In the genomic region with DNA sequence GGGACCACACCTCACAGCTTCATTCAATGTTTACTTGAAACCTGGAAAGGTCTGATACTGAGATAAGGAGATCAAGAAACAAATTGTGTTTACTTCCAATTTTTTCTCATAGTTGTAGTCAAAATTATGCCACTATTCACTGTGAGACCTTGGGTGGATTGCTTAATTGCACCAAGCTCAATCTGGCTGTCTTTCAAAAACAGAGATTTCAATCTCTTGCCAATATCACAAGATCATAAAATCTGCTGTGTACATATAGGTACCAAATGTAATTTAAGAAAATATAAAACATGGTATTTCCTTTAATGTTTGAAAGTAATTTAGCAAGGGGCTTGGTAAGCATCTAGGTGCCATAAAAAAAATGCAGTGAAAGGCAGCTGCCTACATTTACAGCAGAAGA, we compare ENCODE assay signal across 16 cellular contexts.
"Had no signal": no experiment of that assay in that cellular context is flagged by ENCODE, and none has a peak within 500 bp of the region (broad histone marks: within the 10 kb centered on the region; RNA-seq: fewer than 3 reads in every experiment).

No MANE protein-coding gene starts in this region.

- H3K9me3 ChIP-seq: heart right ventricle, left ventricle myocardium inferior, lower lobe of right lung, psoas muscle, spleen, tibial artery, upper lobe of right lung, vagina had no signal

- H3K4me1 ChIP-seq: left ventricle myocardium inferior, lower lobe of right lung, psoas muscle, spleen, tibial artery, upper lobe of right lung, vagina had no signal

- H3K36me3 ChIP-seq: heart right ventricle, left ventricle myocardium inferior, lower lobe of right lung, spleen, tibial artery, upper lobe of right lung, vagina had no signal

- H3K4me3 ChIP-seq: heart right ventricle, left ventricle myocardium inferior, lower lobe of right lung, psoas muscle, spleen, tibial artery, upper lobe of right lung, vagina had no signal

- H3K27ac ChIP-seq: heart right ventricle, left ventricle myocardium inferior, lower lobe of right lung, psoas muscle, spleen, tibial artery, upper lobe of right lung, vagina had no signal

- H3K27me3 ChIP-seq: heart right ventricle, tibial artery, upper lobe of right lung, vagina had no signal

- DNase-seq: endodermal cell; erythroblast; heart right ventricle; islet precursor cell; left ventricle myocardium inferior; lower lobe of right lung; naive B cell; nephron progenitor cell; psoas muscle; spleen; stimulated activated CD4-positive, alpha-beta T cell treated with anti-CD3 and anti-CD28 coated beads, Interleukin-15, amount 100 ng/mL, for 24 hours; stimulated activated CD4-positive, alpha-beta T cell treated with anti-CD3 and anti-CD28 coated beads, Interleukin-1b, Interleukin-23, amount 100 ng/mL, for 48 hours; stimulated activated CD4-positive, alpha-beta T cell treated with anti-CD3 and anti-CD28 coated beads, Interleukin-4, amount 100 ng/mL, for 24 hours; tibial artery; upper lobe of right lung had no signal
